ENCODE assay signal across 1 cellular context in genomic region chr19:50418186-50419021, GRCh38.
TF ChIP-seq lines count a peak whose summit lies in the region.

TSS of gene SPIB (plus strand) at chr19:50418938. CDS start at chr19:50418963, 25 bp downstream.

TF ChIP-seq in H1, 55 proteins besides CTCF, POLR2A, EP300 and RAD21:
- TF ChIP-seq RBBP5 (IDR thresholded peaks at IDR 0.05; ENCODE audit: borderline replicate concordance, low read depth, low read length) (no peak), CEBPB (IDR thresholded peaks at IDR 0.05; ENCODE audit: low read depth, low read length) (peak; percentile 88), MAFK (IDR thresholded peaks at IDR 0.05; ENCODE audit: low read depth, low read length) (no peak), TAF7 (optimal IDR thresholded peaks at IDR 0.05; ENCODE audit: borderline replicate concordance, low read depth, low read length) (no peak), SIN3A (conservative IDR thresholded peaks at IDR 0.05 in 1 of 2, IDR thresholded peaks at IDR 0.05 in 1 of 2; ENCODE audit: low read depth in 1 of 2, low read length in 2 of 2) (no peak), USF2 (IDR thresholded peaks at IDR 0.05; ENCODE audit: low read length) (0 out of 2 replicates have a peak, but pooled peaks have one; percentile 7), POU5F1 (IDR thresholded peaks at IDR 0.05; ENCODE audit: low read depth, low read length) (no peak)
